In genomic region chr1:6301526-6301925, GRCh38 we compare ENCODE assay signal across 14 cellular contexts. TPM values are rescaled to one million over a fixed set of nuclear protein-coding genes. Genes with fewer than 3 reads are reported as not detected.
"Had no signal": no experiment of that assay in that cellular context is flagged by ENCODE, and none has a peak within 500 bp of the region (broad histone marks: within the 10 kb centered on the region; RNA-seq: fewer than 3 reads in every experiment).

No MANE protein-coding gene starts in this region.

- H3K4me2 ChIP-seq: neural progenitor cell had no signal

- H3K9ac ChIP-seq: neural progenitor cell had no signal

- H3K36me3 ChIP-seq: gastroesophageal sphincter, neural progenitor cell, tibial artery had no signal

- DNase-seq: activated CD4-positive, alpha-beta T cell treated with anti-CD3 and anti-CD28 coated beads, Interleukin-2, amount 50 U/mL, for 48 hours; activated CD8-positive, alpha-beta memory T cell treated with anti-CD3 and anti-CD28 coated beads, Interleukin-2, amount 10 ng/mL, durations not matched to agents 7 days and 5 days; activated effector memory CD4-positive, alpha-beta T cell treated with Interleukin-2 at 50 U/mL for 16 hours; activated T-cell treated with anti-CD3 and anti-CD28 coated beads, Interleukin-2, amount 50 U/mL, for 24 hours; amniotic stem cell; dorsolateral prefrontal cortex; left ventricle myocardium superior; small intestine; T-helper 2 cell; tibial artery had no signal

- ATAC-seq: activated CD4-positive, CD25-positive, alpha-beta regulatory T cell treated with anti-CD3 and anti-CD28 coated beads, Interleukin-2, amount 50 U/mL, for 24 hours; activated CD8-positive, alpha-beta memory T cell treated with anti-CD3 and anti-CD28 coated beads, Interleukin-2, amount 10 ng/mL, durations not matched to agents 7 days and 5 days; activated naive CD4-positive, alpha-beta T cell treated with anti-CD3 and anti-CD28 coated beads, Interleukin-2, amount 50 U/mL, for 72 hours; gastroesophageal sphincter; left ventricle myocardium superior had no signal

- H3K9me3 ChIP-seq: gastroesophageal sphincter, tibial artery had no signal

- H3K27me3 ChIP-seq: dorsolateral prefrontal cortex, gastroesophageal sphincter, neural progenitor cell, tibial artery had no signal

- H3K27ac ChIP-seq: dorsolateral prefrontal cortex, gastroesophageal sphincter, neural progenitor cell, tibial artery had no signal

- H2AFZ ChIP-seq: neural progenitor cell had no signal

- H3K4me1 ChIP-seq: gastroesophageal sphincter, neural progenitor cell, tibial artery had no signal

- H3K4me3 ChIP-seq: dorsolateral prefrontal cortex, gastroesophageal sphincter, neural progenitor cell, tibial artery had no signal

RNA-seq across cellular contexts. Expression of gene HES3, which starts 57.5 kb away (rescaled TPM):
- polyA plus RNA-seq: small intestine had no signal
